ENCODE assay signal across 1 cellular context in the genomic region with DNA sequence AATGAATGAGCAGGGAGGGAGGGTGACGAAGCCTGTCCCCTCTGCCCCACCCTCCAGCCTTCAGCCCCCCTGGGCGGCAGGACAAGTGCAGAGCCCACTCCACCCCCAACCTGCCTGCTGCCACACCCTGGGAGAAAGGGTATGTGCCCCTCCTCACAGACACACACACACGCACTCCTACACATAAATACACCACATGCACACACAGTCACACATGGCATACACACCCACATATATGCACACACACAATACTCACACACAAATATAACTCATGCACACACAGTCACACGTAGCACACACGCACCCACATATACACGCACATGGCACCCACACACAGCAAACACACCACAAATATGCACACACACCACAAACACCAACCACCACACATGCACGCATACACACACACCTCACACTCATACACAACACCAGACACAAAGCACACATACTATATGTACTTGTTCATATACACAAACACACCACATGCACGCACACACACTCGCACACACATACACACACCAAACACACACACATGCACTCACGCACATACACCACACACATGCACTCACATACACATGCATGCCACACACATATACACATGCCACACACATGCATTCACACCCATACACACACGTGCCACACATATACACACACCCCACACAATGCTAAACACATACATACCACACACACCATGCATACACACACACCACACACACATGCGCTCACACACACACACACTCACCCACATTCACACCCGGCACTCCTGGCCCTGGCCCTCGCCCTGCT.
TF ChIP-seq lines count a peak whose summit lies in the region.

No MANE protein-coding gene starts in this region.

TF ChIP-seq in HepG2, 621 proteins besides CTCF, POLR2A, EP300 and RAD21 (continued from another document):
- TF ChIP-seq ZNF646 (CRISPR knock-in tag; IDR thresholded peaks at IDR 0.05) = peak; percentile 71; the same call in 1 of the 2 replicates
- peak; percentile 13; the same call in 1 of the 2 replicates for TF ChIP-seq IKZF1 (IDR thresholded peaks at IDR 0.05)
